1 cellular context compared by ENCODE assay signal in genomic region chr14:105179191-105179590, GRCh38.
TF ChIP-seq lines count a peak whose summit lies in the region.

No MANE protein-coding gene starts in this region.

TF ChIP-seq in HepG2, 621 proteins besides CTCF, POLR2A, EP300 and RAD21:
- TF ChIP-seq LRRFIP1 (CRISPR knock-in tag; conservative IDR thresholded peaks at IDR 0.05) (no peak), ZNF260 (CRISPR knock-in tag; IDR thresholded peaks at IDR 0.05; ENCODE audit: borderline replicate concordance, low read depth) (no peak), TARDBP (CRISPR knock-in tag; IDR thresholded peaks at IDR 0.05) (no peak), ZBTB43 (CRISPR knock-in tag; conservative IDR thresholded peaks at IDR 0.05) (no peak), ZBTB14 (CRISPR knock-in tag; IDR thresholded peaks at IDR 0.05) (no peak), DNMT1 (CRISPR knock-in tag; IDR thresholded peaks at IDR 0.05) (no peak)
